In genomic region chr1:23561813-23562100, GRCh38 we compare ENCODE assay signal across 8 cellular contexts. TPM values are rescaled to one million over a fixed set of nuclear protein-coding genes. Genes with fewer than 3 reads are reported as not detected.
A peak's percentile ranks its signal among the peaks of the same experiment; 100 is the strongest.
DNase-seq lines count a peak whose midpoint lies in the region; ATAC-seq and TF ChIP-seq lines count a peak whose summit lies in the region.

No MANE protein-coding gene starts in this region.

- H3K27me3 ChIP-seq in brain microvascular endothelial cell (replicated peaks), result no peaks in the 10 kb centered on the region
- no peaks in the 10 kb centered on the region for H3K27me3 ChIP-seq in mesendoderm (ENCODE audit: insufficient read depth, low read length, poor library complexity)
- no peaks in the 10 kb centered on the region for H3K27me3 ChIP-seq in thyroid gland

- no peak for TF ChIP-seq POLR2A in thyroid gland (IDR thresholded peaks at IDR 0.05)

- H3K4me3 ChIP-seq in brain microvascular endothelial cell (ENCODE audit: low read depth, low read length) (no peak overlapping the region), mesendoderm (ENCODE audit: low read length) (no peak overlapping the region), thyroid gland (replicated peaks in 1 of 3) (no peak overlapping the region)

- peak overlapping the region; percentile 53 for H3K9ac ChIP-seq in mesendoderm (ENCODE audit: low read length)

- intact Hi-C loops in thyroid gland (cut with DNase I), result no loop called here

- peaks cover 0 to 3% of the 10 kb centered on the region in 2 donors for H3K36me3 Mint-ChIP-seq in activated T-cell treated with anti-CD3 and anti-CD28 coated beads, Interleukin-2, amount 50 U/mL, for 72 hours (ENCODE audit: insufficient read depth in 2 of 2)

- peaks cover 19% of the 10 kb centered on the region for H3K27me3 Mint-ChIP-seq in activated T-cell treated with anti-CD3 and anti-CD28 coated beads, Interleukin-2, amount 50 U/mL, for 72 hours (ENCODE audit: low read depth)

- H3K4me1 Mint-ChIP-seq in activated T-cell treated with anti-CD3 and anti-CD28 coated beads, Interleukin-2, amount 50 U/mL, for 72 hours (ENCODE audit: low read depth), result peaks cover 54% of the 10 kb centered on the region

- H3K4me1 ChIP-seq in mesendoderm (ENCODE audit: control insufficient read depth, low read depth, low read length), result peaks cover 17% of the 10 kb centered on the region
- peaks cover 58 to 63% of the 10 kb centered on the region in 2 donors for H3K4me1 ChIP-seq in thyroid gland

- H3K4me3 Mint-ChIP-seq in activated T-cell treated with anti-CD3 and anti-CD28 coated beads, Interleukin-2, amount 50 U/mL, for 72 hours, result no peak overlapping the region

- in situ Hi-C loops in brain microvascular endothelial cell (cut with HindIII; ENCODE audit: low pct_ligation_motif_present, low sequenced_read_pairs), result no loop called here

- peaks cover 19% of the 10 kb centered on the region for H3K36me3 ChIP-seq in brain microvascular endothelial cell (replicated peaks)
- H3K36me3 ChIP-seq in mesendoderm (ENCODE audit: control insufficient read depth, insufficient read depth, low read length), result peaks cover 3% of the 10 kb centered on the region
- peaks cover 12 to 23% of the 10 kb centered on the region in 2 donors for H3K36me3 ChIP-seq in thyroid gland

- H2BK120ac ChIP-seq in mesendoderm (ENCODE audit: low read depth, low read length), result peak overlapping the region; percentile 65

- peaks cover 2% of the 10 kb centered on the region for H3K79me1 ChIP-seq in mesendoderm (ENCODE audit: low read length)

- no peaks in the 10 kb centered on the region for H3K9me3 Mint-ChIP-seq in activated T-cell treated with anti-CD3 and anti-CD28 coated beads, Interleukin-2, amount 50 U/mL, for 72 hours

- no peak overlapping the region for H4K8ac ChIP-seq in mesendoderm (ENCODE audit: low read depth, low read length)

- H4K5ac ChIP-seq in mesendoderm (ENCODE audit: low read length), result no peak overlapping the region

- no peak for ATAC-seq in HG02870 (IDR thresholded peaks at IDR 0.05; ENCODE audit: unreplicated experiment)
- ATAC-seq in activated T-cell treated with anti-CD3 and anti-CD28 coated beads, Interleukin-2, amount 50 U/mL, for 72 hours (replicated peaks in 1 of 2), result no peak

- H3K9me3 ChIP-seq in thyroid gland, result no peaks in the 10 kb centered on the region

- peak overlapping the region; percentile 80 for H3K18ac ChIP-seq in mesendoderm (ENCODE audit: low read length)

- no CpG with 5 or more reads among the region's 2 CpGs for WGBS in mesendoderm (ENCODE audit: extremely low coverage, insufficient coverage, low lambda C conversion rate)
- 29 to 40% methylated on average over 2 of the region's 2 CpGs for WGBS in thyroid gland, 2 donors

- peak overlapping the region; percentile 89 for H2BK5ac ChIP-seq in mesendoderm (ENCODE audit: low read length)

- H3K4ac ChIP-seq in mesendoderm (ENCODE audit: low read depth, low read length), result peak overlapping the region; percentile 81

- H3K4me2 ChIP-seq in mesendoderm (ENCODE audit: low read length), result no peak overlapping the region

- H3K27ac Mint-ChIP-seq in activated T-cell treated with anti-CD3 and anti-CD28 coated beads, Interleukin-2, amount 50 U/mL, for 72 hours, result no peak overlapping the region

- no peak overlapping the region for H3K23ac ChIP-seq in mesendoderm (ENCODE audit: low read length)

- H3K27ac ChIP-seq in brain microvascular endothelial cell, result peak overlapping the region; percentile 100
- H3K27ac ChIP-seq in mesendoderm (ENCODE audit: low read depth, low read length), result peak overlapping the region; percentile 91
- H3K27ac ChIP-seq in thyroid gland, result peak overlapping the region; percentile 96 to 99 (median 98)

- H3K56ac ChIP-seq in mesendoderm (ENCODE audit: low read length), result peak overlapping the region; percentile 83

- H3K79me2 ChIP-seq in mesendoderm (ENCODE audit: control insufficient read depth, insufficient read depth, low read length), result peaks cover 20% of the 10 kb centered on the region

- H2BK15ac ChIP-seq in mesendoderm (replicated peaks; ENCODE audit: low read depth), result no peak overlapping the region

- H2AK5ac ChIP-seq in mesendoderm (ENCODE audit: low read length), result no peak overlapping the region

- DNase-seq in DMS 273 (lab: John Stamatoyannopoulos, UW; ENCODE audit: unreplicated experiment), result peak; percentile 46
- DNase-seq in DMS 273 treated with DMSO at 0.1 percent for 48 hours (lab: John Stamatoyannopoulos, UW), result no peak
- DNase-seq in brain microvascular endothelial cell, result no peak
- no peak for DNase-seq in mesendoderm
- DNase-seq in thyroid gland, result no peak
- no peak for DNase-seq in activated T-cell treated with anti-CD3 and anti-CD28 coated beads, Interleukin-2, amount 50 U/mL, for 72 hours
- DNase-seq in dedifferentiated amniotic fluid mesenchymal stem cell (ENCODE audit: extremely low spot score), result no peak

- TF ChIP-seq CTCF in brain microvascular endothelial cell (IDR thresholded peaks at IDR 0.05; ENCODE audit: low read depth, low read length, missing control alignments), result no peak
- no peak for TF ChIP-seq CTCF in thyroid gland (IDR thresholded peaks at IDR 0.05)

RNA-seq across cellular contexts. Expression of gene ID3, which starts 2.5 kb away (rescaled TPM):
- 209 TPM for polyA plus RNA-seq in mesendoderm (2013, experiment 1 of 2)
- polyA plus RNA-seq in mesendoderm (2013, experiment 2 of 2), result 208 TPM
- total RNA-seq in thyroid gland, result 100 to 1,000 TPM; 279 to 388 (median 343) TPM
- 10 to 100 TPM; 32.3 to 37.2 TPM for total RNA-seq in activated T-cell treated with anti-CD3 and anti-CD28 coated beads, Interleukin-2, amount 50 U/mL, for 72 hours

RNA-seq across cellular contexts. Expression of gene E2F2, which starts 30.7 kb away (rescaled TPM):
- polyA plus RNA-seq in mesendoderm (2013, experiment 1 of 2), result 2.1 TPM
- polyA plus RNA-seq in mesendoderm (2013, experiment 2 of 2), result 1.8 TPM
- total RNA-seq in thyroid gland, result under 1 TPM in 3 of 4 donors, not detected in 1; 0.10 to 0.27 (median 0.17) TPM
- total RNA-seq in activated T-cell treated with anti-CD3 and anti-CD28 coated beads, Interleukin-2, amount 50 U/mL, for 72 hours, result 10 to 100 TPM; 19.9 to 24.7 TPM

Comparison
In these comparisons a context has a peak if more than half of its experiments do, and no peak if none do; other contexts are left out.
1. RNA of gene ID3, which starts 2.5 kb away (total RNA-seq): 279 to 388 TPM in thyroid gland; 32.3 to 37.2 TPM in activated T-cell treated with anti-CD3 and anti-CD28 coated beads, Interleukin-2, amount 50 U/mL, for 72 hours; every median in the first group is over 4 times any median in the second.
2. RNA of gene E2F2, which starts 30.7 kb away (total RNA-seq): 19.9 to 24.7 TPM in activated T-cell treated with anti-CD3 and anti-CD28 coated beads, Interleukin-2, amount 50 U/mL, for 72 hours; 0.10 to 0.27 TPM in thyroid gland; every median in the first group is over 10 times any median in the second.
3. Peak in every context shown above with its lines, with median percentiles within 50 percentile points of each other: H3K27ac ChIP-seq.